6 cellular contexts compared by ENCODE assay signal in the genomic region with DNA sequence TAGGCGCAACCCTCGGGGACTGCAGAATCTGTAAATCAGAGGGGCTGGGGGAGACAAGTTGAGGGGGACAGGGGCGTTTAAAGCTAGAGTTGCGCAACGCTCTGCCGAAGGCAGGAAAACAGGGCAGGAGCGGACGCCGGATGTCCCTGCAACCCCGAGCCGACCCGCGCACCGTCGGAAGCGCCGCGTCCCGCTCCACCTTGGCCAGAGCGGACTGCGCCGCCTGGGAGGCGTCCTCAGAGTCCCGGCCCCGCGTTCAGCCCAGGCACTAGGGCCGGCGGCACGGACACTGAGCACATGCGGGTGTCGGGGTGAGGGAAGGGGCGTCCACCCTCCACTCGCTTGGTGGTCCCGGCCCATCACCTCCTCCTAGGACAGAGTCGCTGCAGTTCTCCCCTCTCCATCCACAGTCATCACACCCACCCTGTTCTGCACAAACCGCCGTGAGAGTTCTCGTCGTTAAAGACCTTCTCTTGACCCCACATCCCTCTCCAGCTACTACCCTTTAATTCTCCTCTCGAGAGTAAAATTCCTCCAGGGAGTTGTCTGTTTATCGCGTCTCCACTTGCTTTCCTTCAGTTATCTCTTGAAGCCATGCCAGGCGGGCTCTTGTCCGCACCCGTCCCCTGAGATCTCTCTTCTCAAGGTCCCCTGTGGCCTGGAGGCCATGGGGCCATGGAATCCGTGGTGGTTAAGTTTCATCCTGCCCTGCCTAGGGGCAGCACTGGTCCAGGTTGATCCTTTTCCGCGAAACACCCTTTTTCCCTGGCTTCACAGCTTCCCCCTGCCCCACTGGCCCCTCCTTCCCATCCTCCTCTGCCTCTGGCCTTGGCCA. TPM values are rescaled to one million over a fixed set of nuclear protein-coding genes. Genes with fewer than 3 reads are reported as not detected.
DNase-seq lines count a peak whose midpoint lies in the region; ATAC-seq and TF ChIP-seq lines count a peak whose summit lies in the region.

No MANE protein-coding gene starts in this region.

- H3K4me1 Mint-ChIP-seq in stimulated activated naive CD8-positive, alpha-beta T cell treated with anti-CD3 and anti-CD28 coated beads, Interleukin-15, amount 100 ng/mL, for 72 hours, result peaks cover 53% of the 10 kb centered on the region

- TF ChIP-seq CTCF in BJ (IDR thresholded peaks at IDR 0.05; ENCODE audit: insufficient read depth, low read depth, low read length) (no peak), KMS-11 (conservative IDR thresholded peaks at IDR 0.05; ENCODE audit: low read depth, low read length) (no peak), esophagus squamous epithelium (IDR thresholded peaks at IDR 0.05) (no peak)

- peak; percentile 30 for ATAC-seq in stimulated activated naive CD8-positive, alpha-beta T cell treated with anti-CD3 and anti-CD28 coated beads, Interleukin-15, amount 100 ng/mL, for 72 hours

- H3K9ac ChIP-seq in KMS-11, result no peak overlapping the region

- POLR2A ChIA-PET in BJ (lab: Charles Lee), result interaction anchor here (0.5 to 1.0 kb wide), 6 partner anchors 18 to 189 kb away, joined by 3 to 6 read pairs (median 3); a partner anchor contains a TSS

- H3K4me2 ChIP-seq in KMS-11, result peak overlapping the region; percentile 46; the same call in 1 of the 2 replicates

- H3K4me3 Mint-ChIP-seq in stimulated activated naive CD8-positive, alpha-beta T cell treated with anti-CD3 and anti-CD28 coated beads, Interleukin-15, amount 100 ng/mL, for 72 hours, result peak overlapping the region; percentile 79 to 86

- H3K27ac ChIP-seq in KMS-11, result no peak overlapping the region
- H3K27ac ChIP-seq in esophagus squamous epithelium, result peak overlapping the region; percentile 90 to 98 (median 94)

- CTCF ChIA-PET in BJ (lab: Yijun Ruan, JAX), result interaction anchor here (0.7 to 8.2 kb wide), 10 partner anchors 10 to 189 kb away, joined by 3 to 85 read pairs (median 5); no protein-coding TSS in a partner anchor

- no peaks in the 10 kb centered on the region for H3K9me3 ChIP-seq in esophagus squamous epithelium

- peaks cover 22% of the 10 kb centered on the region for H3K27me3 Mint-ChIP-seq in stimulated activated naive CD8-positive, alpha-beta T cell treated with anti-CD3 and anti-CD28 coated beads, Interleukin-15, amount 100 ng/mL, for 72 hours

- no peaks in the 10 kb centered on the region for H4K20me1 ChIP-seq in KMS-11 (ENCODE audit: insufficient read depth)

- peak overlapping the region in 1 of 2 donors; percentile 61 for H3K27ac Mint-ChIP-seq in stimulated activated naive CD8-positive, alpha-beta T cell treated with anti-CD3 and anti-CD28 coated beads, Interleukin-15, amount 100 ng/mL, for 72 hours

- H3K27me3 ChIP-seq in BJ (ENCODE audit: control insufficient read depth, insufficient read depth, low read length) (no peaks in the 10 kb centered on the region), KMS-11 (ENCODE audit: insufficient read depth, low read depth) (no peaks in the 10 kb centered on the region), esophagus squamous epithelium (peaks cover 0 to 8% (median 0%) of the 10 kb centered on the region in 4 donors)

- WGBS in esophagus squamous epithelium, 2 donors, result 17 to 21% methylated on average over 19 to 28 of the region's 48 CpGs

- H3K79me2 ChIP-seq in KMS-11 (ENCODE audit: insufficient read depth, low read depth), result no peaks in the 10 kb centered on the region

- no peak for TF ChIP-seq POLR2A in esophagus squamous epithelium (IDR thresholded peaks at IDR 0.05)

- H3K36me3 ChIP-seq in BJ (ENCODE audit: control insufficient read depth, insufficient read depth, low read length), result peaks cover 17% of the 10 kb centered on the region
- H3K36me3 ChIP-seq in KMS-11 (ENCODE audit: insufficient read depth), result no peaks in the 10 kb centered on the region
- no peaks in the 10 kb centered on the region for H3K36me3 ChIP-seq in esophagus squamous epithelium

- no peak overlapping the region; the same call in 1 of the 2 replicates for H2AFZ ChIP-seq in KMS-11 (ENCODE audit: low read depth)

- DNase-seq in BJ (ENCODE audit: low read depth) (no peak), esophagus squamous epithelium (lab: John Stamatoyannopoulos, UW) (no peak), AML-193 (lab: John Stamatoyannopoulos, UW) (no peak), nucleus accumbens (lab: John Stamatoyannopoulos, UW) (no peak)
- no peak for DNase-seq in stimulated activated naive CD8-positive, alpha-beta T cell treated with anti-CD3 and anti-CD28 coated beads, Interleukin-15, amount 100 ng/mL, for 72 hours

- no peaks in the 10 kb centered on the region for H3K9me3 Mint-ChIP-seq in stimulated activated naive CD8-positive, alpha-beta T cell treated with anti-CD3 and anti-CD28 coated beads, Interleukin-15, amount 100 ng/mL, for 72 hours

- peak overlapping the region; percentile 48 for H3K4me3 ChIP-seq in BJ (ENCODE audit: low read depth, low read length)
- H3K4me3 ChIP-seq in KMS-11 (IDR thresholded peaks at IDR 0.05; ENCODE audit: insufficient read depth, low read depth, low read length), result no peak overlapping the region
- peak overlapping the region; percentile 61 to 93 (median 76) for H3K4me3 ChIP-seq in esophagus squamous epithelium

- intact Hi-C loops in esophagus squamous epithelium (cut with DNase I), result loop anchor here (10.0 kb wide), 1 partner anchor 183 kb away; a partner anchor contains a TSS

- H3K4me1 ChIP-seq in KMS-11 (ENCODE audit: low read depth, poor library complexity, severe bottlenecking) (peaks cover 3% of the 10 kb centered on the region), esophagus squamous epithelium (peaks cover 46 to 79% (median 53%) of the 10 kb centered on the region in 3 donors)

RNA-seq across cellular contexts. Expression of a gene that starts 0.8 kb away (rescaled TPM):
- polyA plus RNA-seq in BJ (2011; rRNA removed), result 344 and 624 TPM in 2 replicates
- polyA minus RNA-seq in BJ (2011; rRNA and poly(A)+ RNA removed), result 184 and 206 TPM in 2 replicates
- total RNA-seq in esophagus squamous epithelium, result 10 to 100 TPM; 17.1 to 81.6 (median 33.6) TPM

RNA-seq across cellular contexts. Expression of a gene that starts 11.4 kb away (rescaled TPM):
- 0.92 and 1.2 TPM in 2 replicates for polyA plus RNA-seq in BJ (2011; rRNA removed)
- 0.76 TPM in 1 of 2 replicates, not detected in the other for polyA minus RNA-seq in BJ (2011; rRNA and poly(A)+ RNA removed)
- 1 to 10 TPM; 2.4 to 7.2 (median 4.4) TPM for total RNA-seq in esophagus squamous epithelium

RNA-seq across cellular contexts. Expression of a gene that starts 18.5 kb away (rescaled TPM):
- polyA plus RNA-seq in BJ (2011; rRNA removed), result 93.3 and 144 TPM in 2 replicates
- 48.6 and 64.8 TPM in 2 replicates for polyA minus RNA-seq in BJ (2011; rRNA and poly(A)+ RNA removed)
- total RNA-seq in esophagus squamous epithelium, result 10 to 100 TPM; 63.4 to 96.5 (median 76.2) TPM

RNA-seq across cellular contexts. Expression of a gene that starts 24.8 kb away (rescaled TPM):
- polyA plus RNA-seq in BJ (2011; rRNA removed), result 103 and 176 TPM in 2 replicates
- 98.8 and 121 TPM in 2 replicates for polyA minus RNA-seq in BJ (2011; rRNA and poly(A)+ RNA removed)
- total RNA-seq in esophagus squamous epithelium, result 10 to 100 TPM; 11.9 to 51.1 (median 27.2) TPM

RNA-seq across cellular contexts. Expression of a gene that starts 51.6 kb away (rescaled TPM):
- polyA plus RNA-seq in BJ (2011; rRNA removed), result 1.6 TPM in 2 replicates
- 0.24 and 0.26 TPM in 2 replicates for polyA minus RNA-seq in BJ (2011; rRNA and poly(A)+ RNA removed)
- total RNA-seq in esophagus squamous epithelium, result 1 to 10 TPM; 5.0 to 7.7 (median 6.4) TPM
